Comparison of ENCODE assay signal across 8 cellular contexts in the genomic region with DNA sequence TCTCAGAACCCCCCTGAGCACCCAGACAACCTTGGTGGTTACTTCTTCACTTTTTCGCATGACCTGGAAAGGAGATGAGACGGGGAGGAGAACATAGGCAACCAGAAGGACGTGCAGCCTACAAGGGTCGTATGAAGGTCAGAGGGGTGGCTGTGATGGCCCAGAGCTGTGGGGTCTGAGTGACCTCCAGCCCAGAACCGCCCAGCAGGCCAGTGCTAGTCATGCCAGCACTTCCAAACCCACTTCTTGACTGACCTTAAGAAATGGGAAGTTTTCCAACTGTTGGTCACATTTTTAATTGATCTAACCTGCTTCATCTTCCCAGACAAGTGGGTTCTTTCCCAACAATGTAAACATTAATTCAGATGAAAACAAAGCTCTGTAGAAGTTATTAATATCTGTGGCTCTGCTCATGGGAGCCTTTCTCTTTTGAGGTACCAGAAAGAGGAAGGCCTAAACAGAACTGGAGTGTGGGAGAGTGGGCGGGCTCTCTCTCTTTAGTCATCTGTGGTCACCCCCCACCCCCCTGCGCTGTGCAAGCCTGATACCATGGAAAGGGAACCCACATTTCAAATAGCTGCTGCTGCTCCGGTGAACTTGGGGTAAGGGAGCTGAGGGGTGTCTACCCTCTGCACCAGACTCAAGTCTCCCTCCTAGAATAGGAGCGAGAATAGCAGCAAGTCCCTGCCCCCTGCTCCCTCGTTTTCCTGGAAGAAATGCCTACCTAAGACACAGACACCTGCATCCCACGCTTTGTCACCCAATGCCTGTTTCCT.
A peak's percentile ranks its signal among the peaks of the same experiment; 100 is the strongest.
DNase-seq lines count a peak whose midpoint lies in the region; ATAC-seq and TF ChIP-seq lines count a peak whose summit lies in the region.

No MANE protein-coding gene starts in this region.

- peaks cover 6% of the 10 kb centered on the region for H3K79me2 ChIP-seq in neural progenitor cell (ENCODE audit: low read depth)

- H3K27ac Mint-ChIP-seq in stimulated activated naive B cell treated with anti-CD40 and anti-IgM and Interleukin-4, amounts not matched to agents 10 μg/mL and 1 μg/mL and 100 μg/mL, for 72 hours, result peak overlapping the region; percentile 96
- H3K27ac Mint-ChIP-seq in neural progenitor cell, result no peak overlapping the region

- no peaks in the 10 kb centered on the region for H3K9me3 Mint-ChIP-seq in stimulated activated naive B cell treated with anti-CD40 and anti-IgM and Interleukin-4, amounts not matched to agents 10 μg/mL and 1 μg/mL and 100 μg/mL, for 72 hours
- H3K9me3 Mint-ChIP-seq in neural progenitor cell, result no peaks in the 10 kb centered on the region

- H3K9ac ChIP-seq in neural progenitor cell, result no peak overlapping the region

- intact Hi-C loops in left lung (cut with DNase I), result no loop called here

- H4K20me1 ChIP-seq in neural progenitor cell (ENCODE audit: low read depth), result peaks cover 34% of the 10 kb centered on the region

- peaks cover 0 to 8% of the 10 kb centered on the region in 2 donors for H3K36me3 Mint-ChIP-seq in stimulated activated naive B cell treated with anti-CD40 and anti-IgM and Interleukin-4, amounts not matched to agents 10 μg/mL and 1 μg/mL and 100 μg/mL, for 72 hours
- H3K36me3 Mint-ChIP-seq in neural progenitor cell, result no peaks in the 10 kb centered on the region

- H3K27me3 ChIP-seq in left lung (peaks cover 0 to 19% of the 10 kb centered on the region in 2 donors), neural progenitor cell (peaks cover 25% of the 10 kb centered on the region), H7 (ENCODE audit: control insufficient read depth, insufficient read depth, low read length) (peaks cover 11% of the 10 kb centered on the region)

- H3F3A ChIP-seq in neural progenitor cell (ENCODE audit: low read depth), result peaks cover 14% of the 10 kb centered on the region

- ATAC-seq in left lung, result peak; percentile 17
- ATAC-seq in stimulated activated naive B cell treated with anti-CD40 and anti-IgM and Interleukin-4, amounts not matched to agents 10 μg/mL and 1 μg/mL and 100 μg/mL, for 72 hours (replicated peaks), result peak; percentile 42 to 48
- no peak for ATAC-seq in GM21576 (IDR thresholded peaks at IDR 0.05; ENCODE audit: unreplicated experiment)

- peaks cover 13 to 78% of the 10 kb centered on the region in 2 donors for H3K4me1 ChIP-seq in left lung
- peaks cover 17% of the 10 kb centered on the region for H3K4me1 ChIP-seq in neural progenitor cell

- DNase-seq in activated CD4-positive, alpha-beta T cell treated with anti-CD3 and anti-CD28 coated beads for 24 hours (ENCODE audit: low read depth in 2 of 2), result peak; percentile 70 to 77
- DNase-seq in activated CD4-positive, alpha-beta T cell treated with anti-CD3 and anti-CD28 coated beads for 1 hour, result no peak
- peak; percentile 86 for DNase-seq in activated CD8-positive, alpha-beta memory T cell treated with anti-CD3 and anti-CD28 coated beads for 24 hours
- DNase-seq in left lung (peak in 1 of 2 donors; percentile 83), neural progenitor cell (ENCODE audit: low spot score) (no peak), H7 (no peak)
- peak; percentile 68 for DNase-seq in stimulated activated naive B cell treated with anti-CD40 and anti-IgM and Interleukin-4, amounts not matched to agents 10 μg/mL and 1 μg/mL and 100 μg/mL, for 72 hours

- H2AFZ ChIP-seq in neural progenitor cell (replicated peaks), result no peak overlapping the region

- peaks cover 78 to 92% of the 10 kb centered on the region in 2 donors for H3K4me1 Mint-ChIP-seq in stimulated activated naive B cell treated with anti-CD40 and anti-IgM and Interleukin-4, amounts not matched to agents 10 μg/mL and 1 μg/mL and 100 μg/mL, for 72 hours
- peaks cover 33% of the 10 kb centered on the region for H3K4me1 Mint-ChIP-seq in neural progenitor cell

- no peak overlapping the region for H3K4me2 ChIP-seq in neural progenitor cell

- H3K4me3 ChIP-seq in left lung, result no peak overlapping the region
- no peak overlapping the region for H3K4me3 ChIP-seq in neural progenitor cell
- H3K4me3 ChIP-seq in H7 (ENCODE audit: insufficient read depth, low read depth, low read length), result no peak overlapping the region

- H3K36me3 ChIP-seq in left lung (no peaks in the 10 kb centered on the region), neural progenitor cell (no peaks in the 10 kb centered on the region), H7 (replicated peaks; ENCODE audit: control insufficient read depth, insufficient read depth, low read length) (no peaks in the 10 kb centered on the region)

- no peaks in the 10 kb centered on the region for H3K27me3 Mint-ChIP-seq in stimulated activated naive B cell treated with anti-CD40 and anti-IgM and Interleukin-4, amounts not matched to agents 10 μg/mL and 1 μg/mL and 100 μg/mL, for 72 hours
- H3K27me3 Mint-ChIP-seq in neural progenitor cell (ENCODE audit: insufficient read depth, low read depth), result peaks cover 32% of the 10 kb centered on the region

- peak overlapping the region; percentile 26 to 92 for H3K27ac ChIP-seq in left lung
- no peak overlapping the region for H3K27ac ChIP-seq in neural progenitor cell

- H3K9me3 ChIP-seq in left lung (no peaks in the 10 kb centered on the region), neural progenitor cell (ENCODE audit: low read depth) (no peaks in the 10 kb centered on the region)

- no peak for TF ChIP-seq CTCF in left lung (IDR thresholded peaks at IDR 0.05)
- no peak for TF ChIP-seq CTCF in neural progenitor cell (IDR thresholded peaks at IDR 0.05)

- peak overlapping the region; percentile 67 to 71 for H3K4me3 Mint-ChIP-seq in stimulated activated naive B cell treated with anti-CD40 and anti-IgM and Interleukin-4, amounts not matched to agents 10 μg/mL and 1 μg/mL and 100 μg/mL, for 72 hours
- no peak overlapping the region for H3K4me3 Mint-ChIP-seq in neural progenitor cell

Comparison
In these comparisons a context has a peak if more than half of its experiments do, and no peak if none do; other contexts are left out.
1. DNase-seq: peak in activated CD4-positive, alpha-beta T cell treated with anti-CD3 and anti-CD28 coated beads for 24 hours (2 of 2), activated CD8-positive, alpha-beta memory T cell treated with anti-CD3 and anti-CD28 coated beads for 24 hours (single experiment) and stimulated activated naive B cell treated with anti-CD40 and anti-IgM and Interleukin-4, amounts not matched to agents 10 μg/mL and 1 μg/mL and 100 μg/mL, for 72 hours (single experiment); none in activated CD4-positive, alpha-beta T cell treated with anti-CD3 and anti-CD28 coated beads for 1 hour (single experiment), neural progenitor cell (single experiment) and H7 (single experiment).